Comparison of ENCODE assay signal across 1 cellular context in the genomic region with DNA sequence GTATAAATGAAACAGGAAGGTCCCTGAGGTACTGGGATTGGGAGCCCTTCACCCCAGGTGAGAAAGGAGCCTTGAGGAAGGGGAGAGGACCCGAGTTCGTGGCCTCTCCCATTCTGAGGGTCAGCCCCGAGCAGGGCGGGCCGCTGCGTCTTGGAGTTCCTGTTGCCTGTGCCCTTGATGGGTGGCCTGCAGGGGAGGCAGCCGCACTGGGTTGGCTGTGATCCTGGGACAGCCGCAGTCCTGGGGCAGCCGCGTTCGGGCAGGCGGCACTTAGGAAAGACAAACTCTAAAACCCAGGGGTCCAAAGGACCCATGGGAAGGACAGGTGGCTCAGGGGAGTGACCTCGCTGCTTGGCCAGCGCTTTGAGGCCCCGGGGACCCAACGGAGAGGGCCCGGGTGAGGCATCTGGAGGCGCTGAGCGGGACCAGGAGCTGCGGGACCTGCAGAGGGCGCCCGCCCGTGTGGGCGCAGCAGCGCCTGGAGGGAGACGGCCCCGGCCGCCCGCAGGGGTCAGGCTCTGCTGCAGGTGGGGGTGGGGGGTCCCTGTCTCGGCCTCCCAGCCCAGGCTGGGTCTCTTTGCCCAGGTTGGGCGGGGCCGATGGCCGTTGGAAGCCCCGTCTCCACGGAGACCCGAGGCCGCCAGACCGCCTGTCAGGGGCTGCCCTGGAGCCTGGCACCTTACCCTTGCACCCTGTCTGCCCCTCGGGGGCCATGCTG.
TF ChIP-seq lines count a peak whose summit lies in the region.

No MANE protein-coding gene starts in this region.

TF ChIP-seq in HepG2, 621 proteins besides CTCF, POLR2A, EP300 and RAD21 (continued from another document and continues in another):
- no peak for TF ChIP-seq ZSCAN9 (CRISPR knock-in tag; IDR thresholded peaks at IDR 0.05; ENCODE audit: borderline replicate concordance)
- TF ChIP-seq MXD3 (CRISPR knock-in tag; IDR thresholded peaks at IDR 0.05) = no peak
- TF ChIP-seq TBL1XR1 (IDR thresholded peaks at IDR 0.05; ENCODE audit: borderline replicate concordance, low read length, partially characterized antibody) = no peak
- no peak for TF ChIP-seq FOXA3 (CRISPR knock-in tag; IDR thresholded peaks at IDR 0.05)
- TF ChIP-seq EHMT2 (IDR thresholded peaks at IDR 0.05; ENCODE audit: borderline replicate concordance, low read depth, low read length) = no peak
- TF ChIP-seq PAWR (CRISPR knock-in tag; IDR thresholded peaks at IDR 0.05; ENCODE audit: borderline replicate concordance) = no peak
- no peak for TF ChIP-seq KIAA2018 (CRISPR knock-in tag; IDR thresholded peaks at IDR 0.05; ENCODE audit: borderline replicate concordance)
- TF ChIP-seq RARA (CRISPR knock-in tag; IDR thresholded peaks at IDR 0.05) = no peak
- no peak; the same call in 1 of the 2 replicates for TF ChIP-seq KDM3A (CRISPR knock-in tag; IDR thresholded peaks at IDR 0.05; ENCODE audit: low read depth)
- TF ChIP-seq NR2C2 (CRISPR knock-in tag; IDR thresholded peaks at IDR 0.05; ENCODE audit: borderline replicate concordance) = no peak
- TF ChIP-seq JUN (CRISPR knock-in tag; IDR thresholded peaks at IDR 0.05) = no peak
- no peak for TF ChIP-seq ZMYM3 (CRISPR knock-in tag; IDR thresholded peaks at IDR 0.05)
- TF ChIP-seq ZNF225 (CRISPR knock-in tag; IDR thresholded peaks at IDR 0.05) = no peak
- no peak for TF ChIP-seq TERF1 (CRISPR knock-in tag; IDR thresholded peaks at IDR 0.05)
- TF ChIP-seq ZNF383 (CRISPR knock-in tag; IDR thresholded peaks at IDR 0.05; ENCODE audit: borderline replicate concordance) = no peak
- no peak for TF ChIP-seq ZNF530 (CRISPR knock-in tag; IDR thresholded peaks at IDR 0.05; ENCODE audit: low read depth)
- no peak for TF ChIP-seq TAF15 (IDR thresholded peaks at IDR 0.05; ENCODE audit: low read depth, low read length, poor library complexity, severe bottlenecking)
- TF ChIP-seq PHB2 (IDR thresholded peaks at IDR 0.05; ENCODE audit: partially characterized antibody) = no peak
- no peak for TF ChIP-seq ZSCAN20 (CRISPR knock-in tag; IDR thresholded peaks at IDR 0.05; ENCODE audit: borderline replicate concordance)
- TF ChIP-seq ZNF761 (CRISPR knock-in tag; conservative IDR thresholded peaks at IDR 0.05) = no peak
- TF ChIP-seq, protein P1, sequence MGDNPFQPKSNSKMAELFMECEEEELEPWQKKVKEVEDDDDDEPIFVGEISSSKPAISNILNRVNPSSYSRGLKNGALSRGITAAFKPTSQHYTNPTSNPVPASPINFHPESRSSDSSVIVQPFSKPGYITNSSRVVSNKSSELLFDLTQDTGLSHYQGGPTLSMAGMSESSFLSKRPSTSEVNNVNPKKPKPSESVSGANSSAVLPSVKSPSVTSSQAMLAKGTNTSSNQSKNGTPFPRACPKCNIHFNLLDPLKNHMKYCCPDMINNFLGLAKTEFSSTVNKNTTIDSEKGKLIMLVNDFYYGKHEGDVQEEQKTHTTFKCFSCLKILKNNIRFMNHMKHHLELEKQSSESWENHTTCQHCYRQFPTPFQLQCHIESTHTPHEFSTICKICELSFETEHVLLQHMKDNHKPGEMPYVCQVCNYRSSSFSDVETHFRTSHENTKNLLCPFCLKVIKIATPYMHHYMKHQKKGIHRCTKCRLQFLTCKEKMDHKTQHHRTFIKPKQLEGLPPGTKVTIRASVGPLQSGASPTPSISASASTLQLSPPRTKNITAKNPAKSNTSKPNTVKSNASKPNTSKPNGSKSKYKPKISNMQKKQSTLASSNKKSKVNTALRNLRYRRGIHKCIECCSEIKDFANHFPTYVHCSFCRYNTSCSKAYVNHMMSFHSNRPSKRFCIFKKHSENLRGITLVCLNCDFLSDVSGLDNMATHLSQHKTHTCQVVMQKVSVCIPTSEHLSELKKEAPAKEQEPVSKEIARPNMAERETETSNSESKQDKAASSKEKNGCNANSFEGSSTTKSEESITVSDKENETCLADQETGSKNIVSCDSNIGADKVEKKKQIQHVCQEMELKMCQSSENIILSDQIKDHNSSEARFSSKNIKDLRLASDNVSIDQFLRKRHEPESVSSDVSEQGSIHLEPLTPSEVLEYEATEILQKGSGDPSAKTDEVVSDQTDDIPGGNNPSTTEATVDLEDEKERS (CRISPR knock-in tag; IDR thresholded peaks at IDR 0.05) = no peak
- no peak for TF ChIP-seq ZBTB1 (CRISPR knock-in tag; IDR thresholded peaks at IDR 0.05; ENCODE audit: borderline replicate concordance)
- TF ChIP-seq BCLAF1 (IDR thresholded peaks at IDR 0.05) = no peak
- no peak for TF ChIP-seq RFXANK (CRISPR knock-in tag; IDR thresholded peaks at IDR 0.05)
- no peak for TF ChIP-seq MAF1 (CRISPR knock-in tag; IDR thresholded peaks at IDR 0.05; ENCODE audit: borderline replicate concordance)
- TF ChIP-seq, protein P2, sequence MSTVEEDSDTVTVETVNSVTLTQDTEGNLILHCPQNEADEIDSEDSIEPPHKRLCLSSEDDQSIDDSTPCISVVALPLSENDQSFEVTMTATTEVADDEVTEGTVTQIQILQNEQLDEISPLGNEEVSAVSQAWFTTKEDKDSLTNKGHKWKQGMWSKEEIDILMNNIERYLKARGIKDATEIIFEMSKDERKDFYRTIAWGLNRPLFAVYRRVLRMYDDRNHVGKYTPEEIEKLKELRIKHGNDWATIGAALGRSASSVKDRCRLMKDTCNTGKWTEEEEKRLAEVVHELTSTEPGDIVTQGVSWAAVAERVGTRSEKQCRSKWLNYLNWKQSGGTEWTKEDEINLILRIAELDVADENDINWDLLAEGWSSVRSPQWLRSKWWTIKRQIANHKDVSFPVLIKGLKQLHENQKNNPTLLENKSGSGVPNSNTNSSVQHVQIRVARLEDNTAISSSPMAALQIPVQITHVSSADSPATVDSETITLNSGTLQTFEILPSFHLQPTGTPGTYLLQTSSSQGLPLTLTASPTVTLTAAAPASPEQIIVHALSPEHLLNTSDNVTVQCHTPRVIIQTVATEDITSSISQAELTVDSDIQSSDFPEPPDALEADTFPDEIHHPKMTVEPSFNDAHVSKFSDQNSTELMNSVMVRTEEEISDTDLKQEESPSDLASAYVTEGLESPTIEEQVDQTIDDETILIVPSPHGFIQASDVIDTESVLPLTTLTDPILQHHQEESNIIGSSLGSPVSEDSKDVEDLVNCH (CRISPR knock-in tag; IDR thresholded peaks at IDR 0.05) = no peak
- TF ChIP-seq, protein P3, sequence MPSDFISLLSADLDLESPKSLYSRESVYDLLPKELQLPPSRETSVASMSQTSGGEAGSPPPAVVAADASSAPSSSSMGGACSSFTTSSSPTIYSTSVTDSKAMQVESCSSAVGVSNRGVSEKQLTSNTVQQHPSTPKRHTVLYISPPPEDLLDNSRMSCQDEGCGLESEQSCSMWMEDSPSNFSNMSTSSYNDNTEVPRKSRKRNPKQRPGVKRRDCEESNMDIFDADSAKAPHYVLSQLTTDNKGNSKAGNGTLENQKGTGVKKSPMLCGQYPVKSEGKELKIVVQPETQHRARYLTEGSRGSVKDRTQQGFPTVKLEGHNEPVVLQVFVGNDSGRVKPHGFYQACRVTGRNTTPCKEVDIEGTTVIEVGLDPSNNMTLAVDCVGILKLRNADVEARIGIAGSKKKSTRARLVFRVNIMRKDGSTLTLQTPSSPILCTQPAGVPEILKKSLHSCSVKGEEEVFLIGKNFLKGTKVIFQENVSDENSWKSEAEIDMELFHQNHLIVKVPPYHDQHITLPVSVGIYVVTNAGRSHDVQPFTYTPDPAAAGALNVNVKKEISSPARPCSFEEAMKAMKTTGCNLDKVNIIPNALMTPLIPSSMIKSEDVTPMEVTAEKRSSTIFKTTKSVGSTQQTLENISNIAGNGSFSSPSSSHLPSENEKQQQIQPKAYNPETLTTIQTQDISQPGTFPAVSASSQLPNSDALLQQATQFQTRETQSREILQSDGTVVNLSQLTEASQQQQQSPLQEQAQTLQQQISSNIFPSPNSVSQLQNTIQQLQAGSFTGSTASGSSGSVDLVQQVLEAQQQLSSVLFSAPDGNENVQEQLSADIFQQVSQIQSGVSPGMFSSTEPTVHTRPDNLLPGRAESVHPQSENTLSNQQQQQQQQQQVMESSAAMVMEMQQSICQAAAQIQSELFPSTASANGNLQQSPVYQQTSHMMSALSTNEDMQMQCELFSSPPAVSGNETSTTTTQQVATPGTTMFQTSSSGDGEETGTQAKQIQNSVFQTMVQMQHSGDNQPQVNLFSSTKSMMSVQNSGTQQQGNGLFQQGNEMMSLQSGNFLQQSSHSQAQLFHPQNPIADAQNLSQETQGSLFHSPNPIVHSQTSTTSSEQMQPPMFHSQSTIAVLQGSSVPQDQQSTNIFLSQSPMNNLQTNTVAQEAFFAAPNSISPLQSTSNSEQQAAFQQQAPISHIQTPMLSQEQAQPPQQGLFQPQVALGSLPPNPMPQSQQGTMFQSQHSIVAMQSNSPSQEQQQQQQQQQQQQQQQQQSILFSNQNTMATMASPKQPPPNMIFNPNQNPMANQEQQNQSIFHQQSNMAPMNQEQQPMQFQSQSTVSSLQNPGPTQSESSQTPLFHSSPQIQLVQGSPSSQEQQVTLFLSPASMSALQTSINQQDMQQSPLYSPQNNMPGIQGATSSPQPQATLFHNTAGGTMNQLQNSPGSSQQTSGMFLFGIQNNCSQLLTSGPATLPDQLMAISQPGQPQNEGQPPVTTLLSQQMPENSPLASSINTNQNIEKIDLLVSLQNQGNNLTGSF (CRISPR knock-in tag; IDR thresholded peaks at IDR 0.05) = no peak
- TF ChIP-seq ZNF432 (CRISPR knock-in tag; IDR thresholded peaks at IDR 0.05; ENCODE audit: borderline replicate concordance) = no peak
- no peak for TF ChIP-seq ZFP36L2 (CRISPR knock-in tag; IDR thresholded peaks at IDR 0.05)
